Comparison of ENCODE assay signal across 1 cellular context in the genomic region with DNA sequence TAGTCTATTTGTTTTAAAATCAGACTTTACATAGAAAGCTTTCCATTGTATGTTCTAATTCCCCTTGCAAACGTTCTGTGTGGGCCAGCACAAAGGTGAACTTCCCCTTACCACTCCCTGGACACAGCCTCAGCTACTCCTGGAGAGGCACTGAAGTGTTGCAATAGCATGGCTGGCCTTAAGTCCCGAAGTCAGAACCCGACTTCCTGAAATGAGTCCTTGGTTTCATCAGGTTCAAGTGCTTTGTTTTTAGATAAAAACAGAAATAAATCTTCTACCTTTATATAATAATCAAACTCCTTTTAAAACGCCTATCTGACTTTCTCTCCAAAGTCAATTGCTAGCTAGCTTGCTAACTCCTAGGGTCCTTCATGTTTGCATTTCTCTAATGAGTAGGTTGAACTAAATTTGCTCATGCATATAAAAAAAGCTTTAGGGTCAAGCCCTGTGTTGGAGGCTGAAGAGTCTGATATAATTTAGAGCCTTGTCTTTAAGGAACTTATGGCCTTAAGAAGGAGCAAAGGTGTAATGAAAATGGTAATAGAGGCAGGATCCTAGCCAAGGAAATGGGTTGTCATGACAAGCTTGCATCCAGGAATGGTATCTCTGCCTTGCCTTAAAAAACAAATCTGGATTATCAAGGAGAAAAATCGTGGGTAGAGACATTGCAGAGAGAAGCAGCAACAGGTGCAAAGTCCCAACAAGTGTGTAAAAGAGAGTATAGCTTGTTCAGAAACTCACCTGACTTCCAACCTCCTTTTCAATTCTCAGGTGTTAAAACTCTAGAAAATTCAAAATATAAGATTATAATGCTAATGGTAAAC.
A peak's percentile ranks its signal among the peaks of the same experiment; 100 is the strongest.
TF ChIP-seq lines count a peak whose summit lies in the region.

No MANE protein-coding gene starts in this region.

TF ChIP-seq in HEK293, 187 proteins besides CTCF, POLR2A, EP300 and RAD21 (continued from another document):
- TF ChIP-seq, protein P1, sequence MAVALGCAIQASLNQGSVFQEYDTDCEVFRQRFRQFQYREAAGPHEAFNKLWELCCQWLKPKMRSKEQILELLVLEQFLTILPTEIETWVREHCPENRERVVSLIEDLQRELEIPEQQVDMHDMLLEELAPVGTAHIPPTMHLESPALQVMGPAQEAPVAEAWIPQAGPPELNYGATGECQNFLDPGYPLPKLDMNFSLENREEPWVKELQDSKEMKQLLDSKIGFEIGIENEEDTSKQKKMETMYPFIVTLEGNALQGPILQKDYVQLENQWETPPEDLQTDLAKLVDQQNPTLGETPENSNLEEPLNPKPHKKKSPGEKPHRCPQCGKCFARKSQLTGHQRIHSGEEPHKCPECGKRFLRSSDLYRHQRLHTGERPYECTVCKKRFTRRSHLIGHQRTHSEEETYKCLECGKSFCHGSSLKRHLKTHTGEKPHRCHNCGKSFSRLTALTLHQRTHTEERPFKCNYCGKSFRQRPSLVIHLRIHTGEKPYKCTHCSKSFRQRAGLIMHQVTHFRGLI (tag by site-specific recombination; IDR thresholded peaks at IDR 0.05): no peak
- TF ChIP-seq, protein P2, sequence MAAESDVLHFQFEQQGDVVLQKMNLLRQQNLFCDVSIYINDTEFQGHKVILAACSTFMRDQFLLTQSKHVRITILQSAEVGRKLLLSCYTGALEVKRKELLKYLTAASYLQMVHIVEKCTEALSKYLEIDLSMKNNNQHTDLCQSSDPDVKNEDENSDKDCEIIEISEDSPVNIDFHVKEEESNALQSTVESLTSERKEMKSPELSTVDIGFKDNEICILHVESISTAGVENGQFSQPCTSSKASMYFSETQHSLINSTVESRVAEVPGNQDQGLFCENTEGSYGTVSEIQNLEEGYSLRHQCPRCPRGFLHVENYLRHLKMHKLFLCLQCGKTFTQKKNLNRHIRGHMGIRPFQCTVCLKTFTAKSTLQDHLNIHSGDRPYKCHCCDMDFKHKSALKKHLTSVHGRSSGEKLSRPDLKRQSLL (tag by site-specific recombination; IDR thresholded peaks at IDR 0.05): no peak
- TF ChIP-seq ZBTB48 (tag by site-specific recombination; IDR thresholded peaks at IDR 0.05) (no peak), SCRT1 (tag by site-specific recombination; IDR thresholded peaks at IDR 0.05; ENCODE audit: borderline replicate concordance) (peak; percentile 90)
- TF ChIP-seq, protein P3, sequence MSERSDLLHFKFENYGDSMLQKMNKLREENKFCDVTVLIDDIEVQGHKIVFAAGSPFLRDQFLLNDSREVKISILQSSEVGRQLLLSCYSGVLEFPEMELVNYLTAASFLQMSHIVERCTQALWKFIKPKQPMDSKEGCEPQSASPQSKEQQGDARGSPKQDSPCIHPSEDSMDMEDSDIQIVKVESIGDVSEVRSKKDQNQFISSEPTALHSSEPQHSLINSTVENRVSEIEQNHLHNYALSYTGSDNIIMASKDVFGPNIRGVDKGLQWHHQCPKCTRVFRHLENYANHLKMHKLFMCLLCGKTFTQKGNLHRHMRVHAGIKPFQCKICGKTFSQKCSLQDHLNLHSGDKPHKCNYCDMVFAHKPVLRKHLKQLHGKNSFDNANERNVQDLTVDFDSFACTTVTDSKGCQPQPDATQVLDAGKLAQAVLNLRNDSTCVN (tag by site-specific recombination; optimal IDR thresholded peaks at IDR 0.05): no peak
